ENCODE assay signal across 2 cellular contexts in the genomic region with DNA sequence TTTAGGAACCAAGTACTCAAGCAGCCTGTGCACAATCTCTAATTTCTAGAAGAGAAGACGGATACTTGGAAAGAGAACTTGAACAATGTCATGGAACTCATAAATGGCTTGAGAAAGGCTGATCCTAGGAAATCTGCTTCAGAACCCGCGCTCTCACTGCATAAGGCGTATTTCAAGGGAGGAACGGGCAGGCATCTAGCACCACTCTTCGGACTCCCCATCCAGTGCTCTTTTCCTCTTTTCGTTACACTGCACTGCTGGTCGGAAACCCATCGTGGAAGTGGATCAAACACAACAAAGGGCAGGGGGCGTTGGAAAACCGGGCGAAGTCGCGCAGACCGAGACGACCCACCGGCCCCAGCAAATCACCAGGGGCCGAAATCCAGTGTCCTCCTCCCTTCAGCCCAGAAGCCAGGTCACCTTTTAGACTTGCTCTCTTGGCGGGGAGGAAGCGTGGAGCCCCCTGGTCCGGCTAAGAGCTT.
TF ChIP-seq lines count a peak whose summit lies in the region.

No MANE protein-coding gene starts in this region.

TF ChIP-seq in IMR-90, 13 proteins besides CTCF, POLR2A, EP300 and RAD21:
- TF ChIP-seq USF2 (IDR thresholded peaks at IDR 0.05; ENCODE audit: low read depth, low read length): no peak
- no peak for TF ChIP-seq RCOR1 (IDR thresholded peaks at IDR 0.05; ENCODE audit: insufficient replicate concordance, low read length)
- TF ChIP-seq NFE2L2 (IDR thresholded peaks at IDR 0.05; ENCODE audit: low read depth, low read length): no peak
- TF ChIP-seq BHLHE40 (IDR thresholded peaks at IDR 0.05; ENCODE audit: low read depth, low read length): no peak
- no peak for TF ChIP-seq RFX5 (IDR thresholded peaks at IDR 0.05; ENCODE audit: low read depth, low read length)
- no peak for TF ChIP-seq MXI1 (IDR thresholded peaks at IDR 0.05; ENCODE audit: borderline replicate concordance, low read depth, low read length)
- no peak for TF ChIP-seq MAFK (IDR thresholded peaks at IDR 0.05; ENCODE audit: low read depth, low read length)
- TF ChIP-seq, protein P1, sequence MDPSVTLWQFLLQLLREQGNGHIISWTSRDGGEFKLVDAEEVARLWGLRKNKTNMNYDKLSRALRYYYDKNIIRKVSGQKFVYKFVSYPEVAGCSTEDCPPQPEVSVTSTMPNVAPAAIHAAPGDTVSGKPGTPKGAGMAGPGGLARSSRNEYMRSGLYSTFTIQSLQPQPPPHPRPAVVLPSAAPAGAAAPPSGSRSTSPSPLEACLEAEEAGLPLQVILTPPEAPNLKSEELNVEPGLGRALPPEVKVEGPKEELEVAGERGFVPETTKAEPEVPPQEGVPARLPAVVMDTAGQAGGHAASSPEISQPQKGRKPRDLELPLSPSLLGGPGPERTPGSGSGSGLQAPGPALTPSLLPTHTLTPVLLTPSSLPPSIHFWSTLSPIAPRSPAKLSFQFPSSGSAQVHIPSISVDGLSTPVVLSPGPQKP (IDR thresholded peaks at IDR 0.05; ENCODE audit: borderline replicate concordance, low read depth, low read length): no peak
- no peak for TF ChIP-seq CEBPB (IDR thresholded peaks at IDR 0.05; ENCODE audit: low read depth, low read length)
- no peak for TF ChIP-seq SMC3 (IDR thresholded peaks at IDR 0.05; ENCODE audit: low read depth, low read length)
- no peak for TF ChIP-seq CHD1 (IDR thresholded peaks at IDR 0.05; ENCODE audit: low read depth, low read length)
- no peak for TF ChIP-seq MAZ (IDR thresholded peaks at IDR 0.05; ENCODE audit: borderline replicate concordance, low read depth, low read length)
- no peak for TF ChIP-seq FOS (IDR thresholded peaks at IDR 0.05; ENCODE audit: low read depth, low read length)
TF ChIP-seq in IMR-90: peak in this region for 0.

TF ChIP-seq in GM12878, 131 proteins besides CTCF, POLR2A, EP300 and RAD21:
- no peak for TF ChIP-seq CEBPB (IDR thresholded peaks at IDR 0.05; ENCODE audit: borderline replicate concordance in 1 of 2, low read depth in 2 of 2, low read length in 2 of 2)
- TF ChIP-seq ZBTB11 (CRISPR knock-in tag; IDR thresholded peaks at IDR 0.05): no peak
- TF ChIP-seq HDGF (IDR thresholded peaks at IDR 0.05): no peak
- TF ChIP-seq ZBTB4 (CRISPR knock-in tag; IDR thresholded peaks at IDR 0.05): no peak
- TF ChIP-seq WRNIP1 (IDR thresholded peaks at IDR 0.05; ENCODE audit: borderline replicate concordance, low read depth, low read length): 0 out of 2 replicates have a peak, but pooled peaks have one; percentile 14
- no peak for TF ChIP-seq MLLT1 (IDR thresholded peaks at IDR 0.05)
- TF ChIP-seq, protein P2, sequence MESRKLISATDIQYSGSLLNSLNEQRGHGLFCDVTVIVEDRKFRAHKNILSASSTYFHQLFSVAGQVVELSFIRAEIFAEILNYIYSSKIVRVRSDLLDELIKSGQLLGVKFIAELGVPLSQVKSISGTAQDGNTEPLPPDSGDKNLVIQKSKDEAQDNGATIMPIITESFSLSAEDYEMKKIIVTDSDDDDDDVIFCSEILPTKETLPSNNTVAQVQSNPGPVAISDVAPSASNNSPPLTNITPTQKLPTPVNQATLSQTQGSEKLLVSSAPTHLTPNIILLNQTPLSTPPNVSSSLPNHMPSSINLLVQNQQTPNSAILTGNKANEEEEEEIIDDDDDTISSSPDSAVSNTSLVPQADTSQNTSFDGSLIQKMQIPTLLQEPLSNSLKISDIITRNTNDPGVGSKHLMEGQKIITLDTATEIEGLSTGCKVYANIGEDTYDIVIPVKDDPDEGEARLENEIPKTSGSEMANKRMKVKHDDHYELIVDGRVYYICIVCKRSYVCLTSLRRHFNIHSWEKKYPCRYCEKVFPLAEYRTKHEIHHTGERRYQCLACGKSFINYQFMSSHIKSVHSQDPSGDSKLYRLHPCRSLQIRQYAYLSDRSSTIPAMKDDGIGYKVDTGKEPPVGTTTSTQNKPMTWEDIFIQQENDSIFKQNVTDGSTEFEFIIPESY (IDR thresholded peaks at IDR 0.05): no peak
- no peak for TF ChIP-seq NRF1 (conservative IDR thresholded peaks at IDR 0.05; ENCODE audit: low read depth, low read length)
- no peak for TF ChIP-seq ZNF622 (IDR thresholded peaks at IDR 0.05)
- TF ChIP-seq, protein P3, sequence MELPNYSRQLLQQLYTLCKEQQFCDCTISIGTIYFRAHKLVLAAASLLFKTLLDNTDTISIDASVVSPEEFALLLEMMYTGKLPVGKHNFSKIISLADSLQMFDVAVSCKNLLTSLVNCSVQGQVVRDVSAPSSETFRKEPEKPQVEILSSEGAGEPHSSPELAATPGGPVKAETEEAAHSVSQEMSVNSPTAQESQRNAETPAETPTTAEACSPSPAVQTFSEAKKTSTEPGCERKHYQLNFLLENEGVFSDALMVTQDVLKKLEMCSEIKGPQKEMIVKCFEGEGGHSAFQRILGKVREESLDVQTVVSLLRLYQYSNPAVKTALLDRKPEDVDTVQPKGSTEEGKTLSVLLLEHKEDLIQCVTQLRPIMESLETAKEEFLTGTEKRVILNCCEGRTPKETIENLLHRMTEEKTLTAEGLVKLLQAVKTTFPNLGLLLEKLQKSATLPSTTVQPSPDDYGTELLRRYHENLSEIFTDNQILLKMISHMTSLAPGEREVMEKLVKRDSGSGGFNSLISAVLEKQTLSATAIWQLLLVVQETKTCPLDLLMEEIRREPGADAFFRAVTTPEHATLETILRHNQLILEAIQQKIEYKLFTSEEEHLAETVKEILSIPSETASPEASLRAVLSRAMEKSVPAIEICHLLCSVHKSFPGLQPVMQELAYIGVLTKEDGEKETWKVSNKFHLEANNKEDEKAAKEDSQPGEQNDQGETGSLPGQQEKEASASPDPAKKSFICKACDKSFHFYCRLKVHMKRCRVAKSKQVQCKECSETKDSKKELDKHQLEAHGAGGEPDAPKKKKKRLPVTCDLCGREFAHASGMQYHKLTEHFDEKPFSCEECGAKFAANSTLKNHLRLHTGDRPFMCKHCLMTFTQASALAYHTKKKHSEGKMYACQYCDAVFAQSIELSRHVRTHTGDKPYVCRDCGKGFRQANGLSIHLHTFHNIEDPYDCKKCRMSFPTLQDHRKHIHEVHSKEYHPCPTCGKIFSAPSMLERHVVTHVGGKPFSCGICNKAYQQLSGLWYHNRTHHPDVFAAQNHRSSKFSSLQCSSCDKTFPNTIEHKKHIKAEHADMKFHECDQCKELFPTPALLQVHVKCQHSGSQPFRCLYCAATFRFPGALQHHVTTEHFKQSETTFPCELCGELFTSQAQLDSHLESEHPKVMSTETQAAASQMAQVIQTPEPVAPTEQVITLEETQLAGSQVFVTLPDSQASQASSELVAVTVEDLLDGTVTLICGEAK (IDR thresholded peaks at IDR 0.05; ENCODE audit: borderline replicate concordance): peak; percentile 17; the same call in 1 of the 2 replicates
- no peak for TF ChIP-seq IKZF2 (IDR thresholded peaks at IDR 0.05)
- TF ChIP-seq ZNF207 (IDR thresholded peaks at IDR 0.05; ENCODE audit: borderline replicate concordance): peak; percentile 50; the same call in 1 of the 2 replicates
- 0 out of 2 replicates have a peak, but pooled peaks have one; percentile 7 for TF ChIP-seq ZBED1 (IDR thresholded peaks at IDR 0.05; ENCODE audit: borderline replicate concordance)
- no peak for TF ChIP-seq CHD1 (IDR thresholded peaks at IDR 0.05; ENCODE audit: low read depth, low read length)
- no peak for TF ChIP-seq NR2C1 (IDR thresholded peaks at IDR 0.05)
- 0 out of 2 replicates have a peak, but pooled peaks have one; percentile 3 for TF ChIP-seq MTA3 (IDR thresholded peaks at IDR 0.05; ENCODE audit: borderline replicate concordance, low read length)
- TF ChIP-seq FOXM1 (IDR thresholded peaks at IDR 0.05; ENCODE audit: low read depth, low read length): no peak
